In genomic region chr20:58016779-58017178, GRCh38 we compare ENCODE assay signal across 1 cellular context.
TF ChIP-seq lines count a peak whose summit lies in the region.

No MANE protein-coding gene starts in this region.

TF ChIP-seq in SK-N-SH, 30 proteins besides CTCF, POLR2A, EP300 and RAD21 (continued from another document):
- TF ChIP-seq MXI1 (IDR thresholded peaks at IDR 0.05; ENCODE audit: low read depth, low read length) (no peak), RXRA (IDR thresholded peaks at IDR 0.05; ENCODE audit: borderline replicate concordance, low read depth) (no peak), PBX3 (IDR thresholded peaks at IDR 0.05) (no peak), JUND (IDR thresholded peaks at IDR 0.05) (no peak), ZBTB33 (IDR thresholded peaks at IDR 0.05; ENCODE audit: borderline replicate concordance, low read depth) (no peak), CHD2 (IDR thresholded peaks at IDR 0.05; ENCODE audit: low read length, partially characterized antibody) (no peak)
